ENCODE assay signal across 8 cellular contexts in the genomic region with DNA sequence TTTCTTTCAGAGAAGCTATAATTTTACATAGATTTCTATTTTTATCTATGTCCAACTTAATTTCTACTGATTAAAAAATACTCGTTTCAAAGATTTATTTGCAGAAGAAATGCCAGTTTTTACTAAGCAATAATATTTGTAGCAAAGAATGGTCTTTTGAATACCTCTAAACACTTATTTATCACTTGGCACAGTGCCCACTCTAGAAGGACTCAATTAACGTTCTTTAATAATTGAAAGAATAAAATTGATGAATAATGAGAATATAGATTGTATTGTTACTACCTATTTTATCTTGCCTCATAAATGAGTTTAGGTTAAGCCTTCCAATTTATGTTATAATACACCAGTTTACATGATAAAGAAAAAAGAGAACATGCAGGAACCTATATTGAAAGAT.
"Had no signal": no experiment of that assay in that cellular context is flagged by ENCODE, and none has a peak within 500 bp of the region (broad histone marks: within the 10 kb centered on the region; RNA-seq: fewer than 3 reads in every experiment).

No MANE protein-coding gene starts in this region.

- DNase-seq: GDM1, GF-D8 had no signal

- H3K4me3 ChIP-seq: GM12878 had no signal

- ATAC-seq: GM12878 had no signal

- FAIRE-seq: G401.6, GM12878, GM12891, GM12892, GM18507, GM19239 had no signal
